1 cellular context compared by ENCODE assay signal in the genomic region with DNA sequence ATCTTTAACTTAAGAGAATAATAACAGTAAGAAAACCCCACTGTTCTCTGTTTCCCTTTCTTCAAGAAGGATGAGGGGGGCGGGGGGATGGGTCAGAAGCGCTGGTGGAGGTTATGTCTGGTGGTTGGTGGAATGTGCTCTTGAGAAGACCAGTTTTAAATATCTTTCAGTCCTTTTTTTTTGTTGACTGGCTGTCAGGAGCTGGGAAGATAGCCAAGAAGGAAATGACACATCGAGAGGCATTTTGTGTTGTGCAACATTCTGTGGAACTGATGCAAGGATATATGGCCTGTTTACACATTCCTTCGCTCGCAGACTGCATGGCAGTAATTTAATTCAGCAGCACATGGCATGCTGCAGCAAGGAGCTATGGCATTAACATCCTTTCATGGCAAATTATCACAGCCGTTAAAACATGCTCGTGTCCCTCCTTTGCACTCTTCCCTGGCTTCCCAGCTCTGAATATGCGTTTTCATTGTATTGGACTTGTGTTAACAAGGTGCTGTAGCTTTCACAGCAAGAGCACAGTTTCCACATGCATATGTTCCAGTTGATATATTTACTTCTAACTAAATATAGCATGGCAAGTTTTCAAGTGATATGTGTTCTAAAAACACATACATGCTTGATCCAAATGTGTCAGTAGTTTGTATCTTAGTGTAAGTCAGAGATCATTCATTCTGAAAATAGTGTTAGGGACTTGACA.
TF ChIP-seq lines count a peak whose summit lies in the region.

No MANE protein-coding gene starts in this region.

TF ChIP-seq in HCT116, 20 proteins besides CTCF, POLR2A, EP300 and RAD21:
- TF ChIP-seq, protein P1, sequence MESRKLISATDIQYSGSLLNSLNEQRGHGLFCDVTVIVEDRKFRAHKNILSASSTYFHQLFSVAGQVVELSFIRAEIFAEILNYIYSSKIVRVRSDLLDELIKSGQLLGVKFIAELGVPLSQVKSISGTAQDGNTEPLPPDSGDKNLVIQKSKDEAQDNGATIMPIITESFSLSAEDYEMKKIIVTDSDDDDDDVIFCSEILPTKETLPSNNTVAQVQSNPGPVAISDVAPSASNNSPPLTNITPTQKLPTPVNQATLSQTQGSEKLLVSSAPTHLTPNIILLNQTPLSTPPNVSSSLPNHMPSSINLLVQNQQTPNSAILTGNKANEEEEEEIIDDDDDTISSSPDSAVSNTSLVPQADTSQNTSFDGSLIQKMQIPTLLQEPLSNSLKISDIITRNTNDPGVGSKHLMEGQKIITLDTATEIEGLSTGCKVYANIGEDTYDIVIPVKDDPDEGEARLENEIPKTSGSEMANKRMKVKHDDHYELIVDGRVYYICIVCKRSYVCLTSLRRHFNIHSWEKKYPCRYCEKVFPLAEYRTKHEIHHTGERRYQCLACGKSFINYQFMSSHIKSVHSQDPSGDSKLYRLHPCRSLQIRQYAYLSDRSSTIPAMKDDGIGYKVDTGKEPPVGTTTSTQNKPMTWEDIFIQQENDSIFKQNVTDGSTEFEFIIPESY (IDR thresholded peaks at IDR 0.05; ENCODE audit: extremely low read depth, insufficient replicate concordance, low read length) = peak; percentile 45
- TF ChIP-seq EZH2 (IDR thresholded peaks at IDR 0.05) (no peak), POLR2AphosphoS5 (IDR thresholded peaks at IDR 0.05; ENCODE audit: low read depth, low read length) (peak; percentile 82), FOSL1 (IDR thresholded peaks at IDR 0.05; ENCODE audit: low read depth) (peak; percentile 96), TCF7L2 (IDR thresholded peaks at IDR 0.05; ENCODE audit: borderline replicate concordance, extremely low read depth, insufficient read depth, insufficient read length) (peak; percentile 60), ZFX (IDR thresholded peaks at IDR 0.05) (no peak), CEBPB (IDR thresholded peaks at IDR 0.05; ENCODE audit: low read depth) (peak; percentile 100), YY1 (IDR thresholded peaks at IDR 0.05; ENCODE audit: extremely low read depth, insufficient replicate concordance, low read depth, low read length) (peak; percentile 73), ZNF274 (IDR thresholded peaks at IDR 0.05; ENCODE audit: low read depth, low read length) (no peak), SRF (IDR thresholded peaks at IDR 0.05; ENCODE audit: low read depth) (peak; percentile 50; the same call in 1 of the 2 replicates), EZH2phosphoT487 (IDR thresholded peaks at IDR 0.05; ENCODE audit: borderline replicate concordance) (no peak), EGR1 (IDR thresholded peaks at IDR 0.05; ENCODE audit: low read depth) (peak; percentile 39; the same call in 1 of the 2 replicates), ELF1 (IDR thresholded peaks at IDR 0.05; ENCODE audit: borderline replicate concordance, low read depth) (no peak; the same call in 1 of the 2 replicates), SIN3A (IDR thresholded peaks at IDR 0.05; ENCODE audit: low read depth) (peak; percentile 99), JUND (IDR thresholded peaks at IDR 0.05) (peak; percentile 99), CBX3 (IDR thresholded peaks at IDR 0.05; ENCODE audit: low read depth) (peak; percentile 98), SP1 (IDR thresholded peaks at IDR 0.05; ENCODE audit: low read depth) (peak; percentile 97)
- TF ChIP-seq, protein P2, sequence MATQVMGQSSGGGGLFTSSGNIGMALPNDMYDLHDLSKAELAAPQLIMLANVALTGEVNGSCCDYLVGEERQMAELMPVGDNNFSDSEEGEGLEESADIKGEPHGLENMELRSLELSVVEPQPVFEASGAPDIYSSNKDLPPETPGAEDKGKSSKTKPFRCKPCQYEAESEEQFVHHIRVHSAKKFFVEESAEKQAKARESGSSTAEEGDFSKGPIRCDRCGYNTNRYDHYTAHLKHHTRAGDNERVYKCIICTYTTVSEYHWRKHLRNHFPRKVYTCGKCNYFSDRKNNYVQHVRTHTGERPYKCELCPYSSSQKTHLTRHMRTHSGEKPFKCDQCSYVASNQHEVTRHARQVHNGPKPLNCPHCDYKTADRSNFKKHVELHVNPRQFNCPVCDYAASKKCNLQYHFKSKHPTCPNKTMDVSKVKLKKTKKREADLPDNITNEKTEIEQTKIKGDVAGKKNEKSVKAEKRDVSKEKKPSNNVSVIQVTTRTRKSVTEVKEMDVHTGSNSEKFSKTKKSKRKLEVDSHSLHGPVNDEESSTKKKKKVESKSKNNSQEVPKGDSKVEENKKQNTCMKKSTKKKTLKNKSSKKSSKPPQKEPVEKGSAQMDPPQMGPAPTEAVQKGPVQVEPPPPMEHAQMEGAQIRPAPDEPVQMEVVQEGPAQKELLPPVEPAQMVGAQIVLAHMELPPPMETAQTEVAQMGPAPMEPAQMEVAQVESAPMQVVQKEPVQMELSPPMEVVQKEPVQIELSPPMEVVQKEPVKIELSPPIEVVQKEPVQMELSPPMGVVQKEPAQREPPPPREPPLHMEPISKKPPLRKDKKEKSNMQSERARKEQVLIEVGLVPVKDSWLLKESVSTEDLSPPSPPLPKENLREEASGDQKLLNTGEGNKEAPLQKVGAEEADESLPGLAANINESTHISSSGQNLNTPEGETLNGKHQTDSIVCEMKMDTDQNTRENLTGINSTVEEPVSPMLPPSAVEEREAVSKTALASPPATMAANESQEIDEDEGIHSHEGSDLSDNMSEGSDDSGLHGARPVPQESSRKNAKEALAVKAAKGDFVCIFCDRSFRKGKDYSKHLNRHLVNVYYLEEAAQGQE (IDR thresholded peaks at IDR 0.05; ENCODE audit: low read depth) = no peak
- TF ChIP-seq, protein P3, sequence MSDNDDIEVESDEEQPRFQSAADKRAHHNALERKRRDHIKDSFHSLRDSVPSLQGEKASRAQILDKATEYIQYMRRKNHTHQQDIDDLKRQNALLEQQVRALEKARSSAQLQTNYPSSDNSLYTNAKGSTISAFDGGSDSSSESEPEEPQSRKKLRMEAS (IDR thresholded peaks at IDR 0.05) = peak; percentile 98
- TF ChIP-seq, protein P4, sequence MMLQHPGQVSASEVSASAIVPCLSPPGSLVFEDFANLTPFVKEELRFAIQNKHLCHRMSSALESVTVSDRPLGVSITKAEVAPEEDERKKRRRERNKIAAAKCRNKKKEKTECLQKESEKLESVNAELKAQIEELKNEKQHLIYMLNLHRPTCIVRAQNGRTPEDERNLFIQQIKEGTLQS (IDR thresholded peaks at IDR 0.05) = peak; percentile 91
